Comparison of ENCODE assay signal across 8 cellular contexts in genomic region chr1:222464841-222465210, GRCh38.
A peak's percentile ranks its signal among the peaks of the same experiment; 100 is the strongest.
DNase-seq lines count a peak whose midpoint lies in the region; ATAC-seq and TF ChIP-seq lines count a peak whose summit lies in the region.

No MANE protein-coding gene starts in this region.

- H3K27ac ChIP-seq in neutrophil (no peak overlapping the region), temporal lobe (ENCODE audit: low read depth, low read length) (peak overlapping the region; percentile 77)

- peaks cover 11 to 12% of the 10 kb centered on the region in 2 experiments for H3K4me1 ChIP-seq in neutrophil (ENCODE audit: control insufficient read depth in 1 of 2, insufficient read depth in 1 of 2, low read depth in 1 of 2, low read length in 1 of 2)

- TF ChIP-seq CTCF in AG04449 (IDR thresholded peaks at IDR 0.05; ENCODE audit: insufficient read depth, low read length, missing control alignments) (no peak), foreskin fibroblast (IDR thresholded peaks at IDR 0.05; ENCODE audit: low read depth, low read length) (no peak), neutrophil (IDR thresholded peaks at IDR 0.05) (no peak)

- peak overlapping the region; percentile 47 for H3K27ac Mint-ChIP-seq in activated T-helper 2 cell treated with anti-CD3 and anti-CD28 coated beads, Interferon-gamma antibody, Interleukin-2, Interleukin-4, amounts not matched to agents 10 μg/mL and 5 μg/mL and 100 μg/mL, durations not matched to agents 14 hours and 24 hours and 36 hours

- peaks cover 19% of the 10 kb centered on the region for H3K27me3 Mint-ChIP-seq in activated T-helper 2 cell treated with anti-CD3 and anti-CD28 coated beads, Interferon-gamma antibody, Interleukin-2, Interleukin-4, amounts not matched to agents 10 μg/mL and 5 μg/mL and 100 μg/mL, durations not matched to agents 14 hours and 24 hours and 36 hours (ENCODE audit: low read depth)

- ATAC-seq in GM19035 (IDR thresholded peaks at IDR 0.05; ENCODE audit: unreplicated experiment) (peak; percentile 20), HG03565 (IDR thresholded peaks at IDR 0.05; ENCODE audit: unreplicated experiment) (peak; percentile 10)

- CTCF ChIA-PET in AG04449 (lab: Yijun Ruan, JAX), result interaction anchor here (0.6 to 6.2 kb wide), 45 partner anchors 9 to 1112 kb away, joined by 3 to 179 read pairs (median 4); partner anchors contain the start of genes AIDA and BROX

- H3K9me3 ChIP-seq in neutrophil, result no peaks in the 10 kb centered on the region

- peaks cover 3% of the 10 kb centered on the region for H3K27me3 ChIP-seq in neutrophil

- H3K9me3 Mint-ChIP-seq in activated T-helper 2 cell treated with anti-CD3 and anti-CD28 coated beads, Interferon-gamma antibody, Interleukin-2, Interleukin-4, amounts not matched to agents 10 μg/mL and 5 μg/mL and 100 μg/mL, durations not matched to agents 14 hours and 24 hours and 36 hours, result no peaks in the 10 kb centered on the region

- H3K4me1 Mint-ChIP-seq in activated T-helper 2 cell treated with anti-CD3 and anti-CD28 coated beads, Interferon-gamma antibody, Interleukin-2, Interleukin-4, amounts not matched to agents 10 μg/mL and 5 μg/mL and 100 μg/mL, durations not matched to agents 14 hours and 24 hours and 36 hours (ENCODE audit: low read depth), result peaks cover 10% of the 10 kb centered on the region

- H3K36me3 Mint-ChIP-seq in activated T-helper 2 cell treated with anti-CD3 and anti-CD28 coated beads, Interferon-gamma antibody, Interleukin-2, Interleukin-4, amounts not matched to agents 10 μg/mL and 5 μg/mL and 100 μg/mL, durations not matched to agents 14 hours and 24 hours and 36 hours (ENCODE audit: low read depth), result no peaks in the 10 kb centered on the region

- H3K4me3 Mint-ChIP-seq in activated T-helper 2 cell treated with anti-CD3 and anti-CD28 coated beads, Interferon-gamma antibody, Interleukin-2, Interleukin-4, amounts not matched to agents 10 μg/mL and 5 μg/mL and 100 μg/mL, durations not matched to agents 14 hours and 24 hours and 36 hours (ENCODE audit: low read depth), result peak overlapping the region; percentile 65

- H3K36me3 ChIP-seq in neutrophil, result no peaks in the 10 kb centered on the region

- intact Hi-C loops in activated T-helper 2 cell treated with anti-CD3 and anti-CD28 coated beads, Interferon-gamma antibody, Interleukin-2, Interleukin-4, amounts not matched to agents 10 μg/mL and 5 μg/mL and 100 μg/mL, durations not matched to agents 14 hours and 24 hours and 36 hours (cut with micrococcal nuclease), result loop anchor here (1.0 to 10.0 kb wide), 7 partner anchors 152 to 1590 kb away; partner anchors contain the start of genes AIDA, BROX, DISP1 and HLX

- DNase-seq in AG04449 (ENCODE audit: low read depth, low spot score) (no peak), RPMI7951 (ENCODE audit: low read depth) (peak; percentile 55), foreskin fibroblast (peak; percentile 43 to 74)
- DNase-seq in activated T-helper 2 cell treated with anti-CD3 and anti-CD28 coated beads, Interferon-gamma antibody, Interleukin-2, Interleukin-4, amounts not matched to agents 10 μg/mL and 5 μg/mL and 100 μg/mL, durations not matched to agents 14 hours and 24 hours and 36 hours (ENCODE audit: low spot score), result peak; percentile 35

- POLR2A ChIA-PET in AG04449 (lab: Yijun Ruan, JAX), result interaction anchor here (0.5 to 0.9 kb wide), 4 partner anchors 174 to 1181 kb away, joined by 3 read pairs; no protein-coding TSS in a partner anchor

- peak overlapping the region; percentile 59 for H3K4me3 ChIP-seq in AG04449 (ENCODE audit: low read depth, low read length)
- peak overlapping the region; percentile 40 to 50 for H3K4me3 ChIP-seq in foreskin fibroblast (ENCODE audit: low read depth in 1 of 2, low read length in 2 of 2)
- H3K4me3 ChIP-seq in neutrophil (ENCODE audit: low read depth in 1 of 2, low read length in 1 of 2), result peak overlapping the region; percentile 25 to 39
